Comparison of ENCODE assay signal across 16 cellular contexts in genomic region chr11:71934213-71934612, GRCh38. TPM values are rescaled to one million over a fixed set of nuclear protein-coding genes. Genes with fewer than 3 reads are reported as not detected.
DNase-seq lines count a peak whose midpoint lies in the region; ATAC-seq and TF ChIP-seq lines count a peak whose summit lies in the region.
"Had no signal": no experiment of that assay in that cellular context is flagged by ENCODE, and none has a peak within 500 bp of the region (broad histone marks: within the 10 kb centered on the region; RNA-seq: fewer than 3 reads in every experiment).

No MANE protein-coding gene starts in this region.

- ATAC-seq in GM18520 (IDR thresholded peaks at IDR 0.05; ENCODE audit: unreplicated experiment), result peak; percentile 51
- no peak for ATAC-seq in activated T-helper 17 cell treated with anti-CD3 and anti-CD28 coated beads, Interleukin-2, amount 50 U/mL, for 72 hours (replicated peaks)
- no peak for ATAC-seq in HG03025 (IDR thresholded peaks at IDR 0.05; ENCODE audit: low FRiP score, unreplicated experiment)
- ATAC-seq: left lobe of liver had no signal

- no peaks in the 10 kb centered on the region for H3K9me3 Mint-ChIP-seq in activated T-helper 17 cell treated with anti-CD3 and anti-CD28 coated beads, Interleukin-2, amount 50 U/mL, for 72 hours
- H3K9me3 Mint-ChIP-seq in nephron, result no peaks in the 10 kb centered on the region

- TF ChIP-seq CTCF in GM06990 (IDR thresholded peaks at IDR 0.05; ENCODE audit: insufficient read depth, low read length, poor library complexity, severe bottlenecking) (no peak), nephron (IDR thresholded peaks at IDR 0.05; ENCODE audit: unreplicated experiment in 3 of 3) (no peak)

- in situ Hi-C loops in ACHN (cut with HindIII; ENCODE audit: low pct_ligation_motif_present, low pct_unique_long_range_greater_than_20kb, low sequenced_read_pairs), result no loop called here

- peaks cover 23% of the 10 kb centered on the region for H3K36me3 Mint-ChIP-seq in activated T-helper 17 cell treated with anti-CD3 and anti-CD28 coated beads, Interleukin-2, amount 50 U/mL, for 72 hours (ENCODE audit: low read depth)
- peaks cover 11% of the 10 kb centered on the region for H3K36me3 Mint-ChIP-seq in nephron (ENCODE audit: low read depth)

- H3K27me3 Mint-ChIP-seq in activated T-helper 17 cell treated with anti-CD3 and anti-CD28 coated beads, Interleukin-2, amount 50 U/mL, for 72 hours, result no peaks in the 10 kb centered on the region
- no peaks in the 10 kb centered on the region for H3K27me3 Mint-ChIP-seq in nephron (ENCODE audit: low read depth)

- no peaks in the 10 kb centered on the region for H3K27me3 ChIP-seq in GM06990 (replicated peaks; ENCODE audit: control insufficient read depth, insufficient read depth, low read length)
- H3K27me3 ChIP-seq: esophagus squamous epithelium had no signal

- H3K27ac Mint-ChIP-seq in activated T-helper 17 cell treated with anti-CD3 and anti-CD28 coated beads, Interleukin-2, amount 50 U/mL, for 72 hours, result peak overlapping the region; percentile 5
- peak overlapping the region; percentile 25 to 79 (median 54) for H3K27ac Mint-ChIP-seq in nephron

- H3K4me3 Mint-ChIP-seq in activated T-helper 17 cell treated with anti-CD3 and anti-CD28 coated beads, Interleukin-2, amount 50 U/mL, for 72 hours, result peak overlapping the region; percentile 5
- H3K4me3 Mint-ChIP-seq in nephron, result peak overlapping the region in 1 of 3 experiments; percentile 3

- no peak for DNase-seq in GM06990 (ENCODE audit: extremely low read depth, insufficient read length)
- no peak for DNase-seq in NCI-H1417 treated with DMSO at 0.1 percent for 48 hours (lab: John Stamatoyannopoulos, UW)
- no peak for DNase-seq in ACHN
- no peak for DNase-seq in head of caudate nucleus
- DNase-seq: aorta, esophagus squamous epithelium, GF-D8, NCI-H1694, NCI-H526 treated with DMSO at 0.1 percent for 48 hours had no signal

- H3K36me3 ChIP-seq in GM06990 (ENCODE audit: control insufficient read depth, insufficient read depth, low read length), result no peaks in the 10 kb centered on the region; the same call in 1 of the 2 replicates

- H3K4me1 Mint-ChIP-seq in activated T-helper 17 cell treated with anti-CD3 and anti-CD28 coated beads, Interleukin-2, amount 50 U/mL, for 72 hours, result peaks cover 31% of the 10 kb centered on the region
- peaks cover 51% of the 10 kb centered on the region for H3K4me1 Mint-ChIP-seq in nephron

- intact Hi-C loops in head of caudate nucleus (cut with DNase I), result no loop called here

- peak overlapping the region; percentile 46 for H3K4me3 ChIP-seq in GM06990 (replicated peaks; ENCODE audit: low read depth, low read length)
- H3K4me3 ChIP-seq: esophagus squamous epithelium had no signal

RNA-seq across cellular contexts. Expression of gene RNF121, which starts 5.4 kb away (rescaled TPM):
- 10 to 100 TPM; 45.8 to 55.5 TPM for total RNA-seq in activated T-helper 17 cell treated with anti-CD3 and anti-CD28 coated beads, Interleukin-2, amount 50 U/mL, for 72 hours

RNA-seq across cellular contexts. Expression of gene XNDC1N, which starts 5.8 kb away (rescaled TPM):
- total RNA-seq in activated T-helper 17 cell treated with anti-CD3 and anti-CD28 coated beads, Interleukin-2, amount 50 U/mL, for 72 hours, result 10 to 100 TPM; 13.9 to 16.6 TPM

RNA-seq across cellular contexts. Expression of gene DEFB131B, which starts 56.0 kb away (rescaled TPM):
- total RNA-seq in activated T-helper 17 cell treated with anti-CD3 and anti-CD28 coated beads, Interleukin-2, amount 50 U/mL, for 72 hours, result not detected
- total RNA-seq: aorta; esophagus squamous epithelium; left lobe of liver; T-helper 1 cell treated with Interleukin-12 subunit alpha and Interleukin-12 subunit beta and Interleukin-4 antibody, amounts not matched to agents 30 ng/mL and 1 ng/mL, for 36 hours; ureter had no signal
